15 cellular contexts compared by ENCODE assay signal in genomic region chr3:13706886-13707285, GRCh38.
A peak's percentile ranks its signal among the peaks of the same experiment; 100 is the strongest.
DNase-seq lines count a peak whose midpoint lies in the region; ATAC-seq and TF ChIP-seq lines count a peak whose summit lies in the region.
"Had no signal": no experiment of that assay in that cellular context is flagged by ENCODE, and none has a peak within 500 bp of the region (broad histone marks: within the 10 kb centered on the region; RNA-seq: fewer than 3 reads in every experiment).

No MANE protein-coding gene starts in this region.

- POLR2A ChIA-PET in activated CD8-positive, alpha-beta T cell treated with anti-CD3 and anti-CD28 coated beads, Interleukin-2, amount 10 ng/mL, durations not matched to agents 7 days and 5 days (lab: Charles Lee): no interaction called here
- POLR2A ChIA-PET in activated CD8-positive, alpha-beta T cell treated with anti-CD3 and anti-CD28 coated beads for 36 hours (lab: Charles Lee): no interaction called here

- no peaks in the 10 kb centered on the region for H3K36me3 Mint-ChIP-seq in activated CD8-positive, alpha-beta T cell treated with anti-CD3 and anti-CD28 coated beads, Interleukin-2, amount 10 ng/mL, durations not matched to agents 7 days and 5 days (ENCODE audit: low read depth)
- H3K36me3 Mint-ChIP-seq in activated CD8-positive, alpha-beta T cell treated with anti-CD3 and anti-CD28 coated beads for 36 hours (ENCODE audit: low read depth): peaks cover 2% of the 10 kb centered on the region

- no peak overlapping the region for H2BK120ac ChIP-seq in neuronal stem cell (ENCODE audit: low read depth, low read length)

- no peak overlapping the region for H3K4ac ChIP-seq in neuronal stem cell (ENCODE audit: low read length)

- no peak for TF ChIP-seq CTCF in activated CD8-positive, alpha-beta T cell treated with anti-CD3 and anti-CD28 coated beads for 36 hours (IDR thresholded peaks at IDR 0.05)
- TF ChIP-seq CTCF in Peyer's patch (IDR thresholded peaks at IDR 0.05) (no peak), lung (IDR thresholded peaks at IDR 0.05; ENCODE audit: control extremely low read depth, extremely low read depth) (no peak), upper lobe of right lung (IDR thresholded peaks at IDR 0.05) (no peak)

- peak; percentile 8 for DNase-seq in activated CD8-positive, alpha-beta T cell treated with anti-CD3 and anti-CD28 coated beads, Interleukin-2, amount 10 ng/mL, durations not matched to agents 7 days and 5 days
- no peak for DNase-seq in activated CD8-positive, alpha-beta T cell treated with anti-CD3 and anti-CD28 coated beads for 36 hours
- DNase-seq in Peyer's patch (peak in 2 of 3 donors; percentile 2 to 14), lung (ENCODE audit: low spot score) (peak; percentile 10), upper lobe of right lung (peak; percentile 8), neuronal stem cell (ENCODE audit: low spot score) (no peak), NCI-H1436 treated with DMSO at 0.1 percent for 48 hours (lab: John Stamatoyannopoulos, UW) (no peak), retina (no peak)
- DNase-seq: C1 segment of cervical spinal cord, GM23248, NCI-H1436, NCI-H2081, NCI-H524, SHP77 treated with DMSO at 0.1 percent for 48 hours had no signal

- H3K9me3 ChIP-seq in Peyer's patch: no peaks in the 10 kb centered on the region
- peaks cover 0 to 36% of the 10 kb centered on the region in 2 donors for H3K9me3 ChIP-seq in lung (ENCODE audit: control insufficient read depth in 2 of 2, insufficient read depth in 1 of 2, low read length in 1 of 2)
- no peaks in the 10 kb centered on the region for H3K9me3 ChIP-seq in upper lobe of right lung
- H3K9me3 ChIP-seq in neuronal stem cell (replicated peaks in 1 of 2; ENCODE audit: control insufficient read depth in 2 of 2, insufficient read depth in 1 of 2, low read depth in 1 of 2, low read length in 2 of 2): no peaks in the 10 kb centered on the region

- H4K91ac ChIP-seq in neuronal stem cell (ENCODE audit: low read depth, low read length, poor library complexity): no peak overlapping the region

- no peaks in the 10 kb centered on the region for H3K36me3 ChIP-seq in Peyer's patch
- no peaks in the 10 kb centered on the region for H3K36me3 ChIP-seq in lung (ENCODE audit: control insufficient read depth in 2 of 2, insufficient read depth in 2 of 2, low read length in 2 of 2)
- H3K36me3 ChIP-seq in upper lobe of right lung: no peaks in the 10 kb centered on the region
- no peaks in the 10 kb centered on the region for H3K36me3 ChIP-seq in neuronal stem cell (replicated peaks in 1 of 2; ENCODE audit: control insufficient read depth in 2 of 2, insufficient read depth in 2 of 2, low read length in 2 of 2)

- no peak overlapping the region for H3K27ac Mint-ChIP-seq in activated CD8-positive, alpha-beta T cell treated with anti-CD3 and anti-CD28 coated beads, Interleukin-2, amount 10 ng/mL, durations not matched to agents 7 days and 5 days
- H3K27ac Mint-ChIP-seq in activated CD8-positive, alpha-beta T cell treated with anti-CD3 and anti-CD28 coated beads for 36 hours: no peak overlapping the region

- no peaks in the 10 kb centered on the region for H3K4me1 Mint-ChIP-seq in activated CD8-positive, alpha-beta T cell treated with anti-CD3 and anti-CD28 coated beads, Interleukin-2, amount 10 ng/mL, durations not matched to agents 7 days and 5 days (ENCODE audit: low read depth)
- no peaks in the 10 kb centered on the region for H3K4me1 Mint-ChIP-seq in activated CD8-positive, alpha-beta T cell treated with anti-CD3 and anti-CD28 coated beads for 36 hours (ENCODE audit: low read depth)

- no peak overlapping the region for H2AFZ ChIP-seq in neuronal stem cell (ENCODE audit: low read length)
- H2AFZ ChIP-seq: GM23248 had no signal

- H2AK5ac ChIP-seq in neuronal stem cell (ENCODE audit: low read depth, low read length): no peak overlapping the region

- no peaks in the 10 kb centered on the region for H3K9me3 Mint-ChIP-seq in activated CD8-positive, alpha-beta T cell treated with anti-CD3 and anti-CD28 coated beads, Interleukin-2, amount 10 ng/mL, durations not matched to agents 7 days and 5 days (ENCODE audit: insufficient read depth)
- peaks cover 48% of the 10 kb centered on the region for H3K9me3 Mint-ChIP-seq in activated CD8-positive, alpha-beta T cell treated with anti-CD3 and anti-CD28 coated beads for 36 hours

- no peak overlapping the region for H3K18ac ChIP-seq in neuronal stem cell (ENCODE audit: low read length)

- H4K8ac ChIP-seq in neuronal stem cell (ENCODE audit: low read depth, low read length): no peak overlapping the region

- H3K27me3 ChIP-seq in Peyer's patch (no peaks in the 10 kb centered on the region), lung (ENCODE audit: control insufficient read depth, insufficient read depth) (no peaks in the 10 kb centered on the region), upper lobe of right lung (no peaks in the 10 kb centered on the region), neuronal stem cell (ENCODE audit: control insufficient read depth in 3 of 3, insufficient read depth in 3 of 3, low read depth in 1 of 3, low read length in 3 of 3) (no peaks in the 10 kb centered on the region)

- no peak overlapping the region for H3K14ac ChIP-seq in neuronal stem cell (ENCODE audit: low read length)

- no peak for TF ChIP-seq POLR2A in Peyer's patch (IDR thresholded peaks at IDR 0.05)

- H2BK5ac ChIP-seq in neuronal stem cell (ENCODE audit: low read length): no peak overlapping the region

- no peaks in the 10 kb centered on the region for H3K27me3 Mint-ChIP-seq in activated CD8-positive, alpha-beta T cell treated with anti-CD3 and anti-CD28 coated beads, Interleukin-2, amount 10 ng/mL, durations not matched to agents 7 days and 5 days (ENCODE audit: low read depth)
- H3K27me3 Mint-ChIP-seq in activated CD8-positive, alpha-beta T cell treated with anti-CD3 and anti-CD28 coated beads for 36 hours: peaks cover 24% of the 10 kb centered on the region

- H3K9ac ChIP-seq in neuronal stem cell (ENCODE audit: low read depth, low read length, poor library complexity): no peak overlapping the region
- H3K9ac ChIP-seq: GM23248 had no signal

- no peak overlapping the region for H2BK15ac ChIP-seq in neuronal stem cell (ENCODE audit: low read length)

- H3K4me2 ChIP-seq in neuronal stem cell (ENCODE audit: insufficient read depth, low read length, poor library complexity, severe bottlenecking): no peak overlapping the region

- no peak overlapping the region for H3K23ac ChIP-seq in neuronal stem cell (ENCODE audit: low read depth, low read length, poor library complexity)

- no peak for ATAC-seq in activated CD8-positive, alpha-beta T cell treated with anti-CD3 and anti-CD28 coated beads, Interleukin-2, amount 10 ng/mL, durations not matched to agents 7 days and 5 days
- ATAC-seq in activated CD8-positive, alpha-beta T cell treated with anti-CD3 and anti-CD28 coated beads for 36 hours: no peak
- no peak for ATAC-seq in lung (ENCODE audit: insufficient read depth, low FRiP score)
- ATAC-seq in upper lobe of right lung: no peak
- ATAC-seq: HCT116 had no signal

- WGBS in lung, 2 donors: 85 to 86% methylated on average over 4 of the region's 4 CpGs
- whole genome bisulfite sequencing in neuronal stem cell (ENCODE audit: extremely low coverage in 2 of 2, insufficient read length in 2 of 2, insufficient replicate concordance in 1 of 2), 2 donors: no CpG with 5 or more reads among the region's 4 CpGs

- intact Hi-C loops in activated CD8-positive, alpha-beta T cell treated with anti-CD3 and anti-CD28 coated beads for 36 hours (cut with micrococcal nuclease): no loop called here
- intact Hi-C loops in upper lobe of right lung (cut with DNase I): no loop called here

- H2BK12ac ChIP-seq in neuronal stem cell (ENCODE audit: low read length): no peak overlapping the region

- H3K4me3 ChIP-seq in Peyer's patch (no peak overlapping the region), lung (no peak overlapping the region), upper lobe of right lung (no peak overlapping the region), neuronal stem cell (ENCODE audit: low read length in 2 of 2) (no peak overlapping the region)
- H3K4me3 ChIP-seq: GM23248 had no signal

- H3K27ac ChIP-seq in Peyer's patch: no peak overlapping the region
- H3K27ac ChIP-seq in lung (ENCODE audit: low read depth in 1 of 2, low read length in 1 of 2): no peak overlapping the region
- H3K27ac ChIP-seq in upper lobe of right lung: no peak overlapping the region
- H3K27ac ChIP-seq in neuronal stem cell (replicated peaks; ENCODE audit: low read length): no peak overlapping the region
- H3K27ac ChIP-seq: GM23248 had no signal

- no peaks in the 10 kb centered on the region for H3K79me1 ChIP-seq in neuronal stem cell (ENCODE audit: low read depth, low read length)

- H3K4me1 ChIP-seq in Peyer's patch (no peaks in the 10 kb centered on the region), lung (ENCODE audit: control insufficient read depth in 2 of 2, insufficient read depth in 2 of 2, low read length in 2 of 2) (no peaks in the 10 kb centered on the region), upper lobe of right lung (no peaks in the 10 kb centered on the region), neuronal stem cell (ENCODE audit: control insufficient read depth in 2 of 2, insufficient read depth in 1 of 2, low read depth in 1 of 2, low read length in 2 of 2) (no peaks in the 10 kb centered on the region)

- H3K4me3 Mint-ChIP-seq in activated CD8-positive, alpha-beta T cell treated with anti-CD3 and anti-CD28 coated beads, Interleukin-2, amount 10 ng/mL, durations not matched to agents 7 days and 5 days: no peak overlapping the region
- H3K4me3 Mint-ChIP-seq in activated CD8-positive, alpha-beta T cell treated with anti-CD3 and anti-CD28 coated beads for 36 hours: no peak overlapping the region

- CTCF ChIA-PET in activated CD8-positive, alpha-beta T cell treated with anti-CD3 and anti-CD28 coated beads, Interleukin-2, amount 10 ng/mL, durations not matched to agents 7 days and 5 days (lab: Charles Lee): no interaction called here
- CTCF ChIA-PET in activated CD8-positive, alpha-beta T cell treated with anti-CD3 and anti-CD28 coated beads for 36 hours (lab: Charles Lee): no interaction called here

Comparison
In these comparisons a context has a peak if more than half of its experiments do, and no peak if none do; other contexts are left out.
1. DNase-seq: peak in activated CD8-positive, alpha-beta T cell treated with anti-CD3 and anti-CD28 coated beads, Interleukin-2, amount 10 ng/mL, durations not matched to agents 7 days and 5 days (single experiment), Peyer's patch (2 of 3), lung (single experiment) and upper lobe of right lung (single experiment); none in activated CD8-positive, alpha-beta T cell treated with anti-CD3 and anti-CD28 coated beads for 36 hours (single experiment), neuronal stem cell (single experiment), NCI-H1436 treated with DMSO at 0.1 percent for 48 hours (single experiment) and retina (single experiment).